In genomic region chr11:64218628-64219353, GRCh38 we compare ENCODE assay signal across 22 cellular contexts. TPM values are rescaled to one million over a fixed set of nuclear protein-coding genes. Genes with fewer than 3 reads are reported as not detected.
A peak's percentile ranks its signal among the peaks of the same experiment; 100 is the strongest.
DNase-seq lines count a peak whose midpoint lies in the region; ATAC-seq, FAIRE-seq and TF ChIP-seq lines count a peak whose summit lies in the region.
"Had no signal": no experiment of that assay in that cellular context is flagged by ENCODE, and none has a peak within 500 bp of the region (broad histone marks: within the 10 kb centered on the region; RNA-seq: fewer than 3 reads in every experiment).

No MANE protein-coding gene starts in this region.

- no peaks in the 10 kb centered on the region for H3K27me3 ChIP-seq in HepG2 (ENCODE audit: control insufficient read depth in 1 of 2, insufficient read depth in 2 of 2, low read length in 2 of 2)
- H3K27me3 ChIP-seq: testis had no signal

- no peak overlapping the region for H2AFZ ChIP-seq in HepG2 (ENCODE audit: low read length)

- H3K9me3 ChIP-seq in HepG2 (ENCODE audit: low read length), result no peaks in the 10 kb centered on the region
- H3K9me3 ChIP-seq: testis had no signal

- TF ChIP-seq RAD21 in HepG2 (CRISPR knock-in tag; IDR thresholded peaks at IDR 0.05), result no peak

- ATAC-seq in Right ventricle myocardium inferior (peak; percentile 4), left cardiac atrium (no peak), T-cell (replicated peaks in 1 of 4) (no peak), HepG2 (peak; percentile 78)
- no peak for ATAC-seq in stimulated activated memory B cell treated with anti-CD40 and anti-IgM and Interleukin-4, amounts not matched to agents 10 μg/mL and 1 μg/mL and 100 μg/mL, for 72 hours
- ATAC-seq: Panc1 had no signal

- CTCF ChIA-PET in T-cell (lab: Charles Lee), result no interaction called here
- CTCF ChIA-PET in HepG2 (lab: Yijun Ruan, JAX; ENCODE audit: low intra/inter-chr PET ratio, low total read pairs), result no interaction called here
- CTCF ChIA-PET in activated CD4-positive, alpha-beta memory T cell treated with anti-CD3 and anti-CD28 coated beads, Interleukin-2, amount 10 ng/mL, durations not matched to agents 7 days and 5 days (lab: Charles Lee), result no interaction called here

- WGBS in HepG2 (ENCODE audit: low lambda C conversion rate), result 27% methylated on average over 5 of the region's 11 CpGs

- TF ChIP-seq EP300 in HepG2 (IDR thresholded peaks at IDR 0.05; ENCODE audit: low read depth in 2 of 2, low read length in 2 of 2) (no peak), HepG2 (CRISPR knock-in tag; IDR thresholded peaks at IDR 0.05; ENCODE audit: borderline replicate concordance) (no peak)

- H3K9me3 Mint-ChIP-seq in T-cell, result no peaks in the 10 kb centered on the region
- H3K9me3 Mint-ChIP-seq in stimulated activated memory B cell treated with anti-CD40 and anti-IgM and Interleukin-4, amounts not matched to agents 10 μg/mL and 1 μg/mL and 100 μg/mL, for 72 hours, result no peaks in the 10 kb centered on the region
- no peaks in the 10 kb centered on the region for H3K9me3 Mint-ChIP-seq in activated CD4-positive, alpha-beta memory T cell treated with anti-CD3 and anti-CD28 coated beads, Interleukin-2, amount 10 ng/mL, durations not matched to agents 7 days and 5 days

- DNase-seq in Right ventricle myocardium inferior (ENCODE audit: missing footprints) (peak; percentile 15), left cardiac atrium (no peak), T-cell (no peak), HepG2 (ENCODE audit: low spot score) (no peak), germinal center (ENCODE audit: low spot score) (no peak), NCI-H1930 (lab: John Stamatoyannopoulos, UW) (no peak)
- no peak for DNase-seq in activated CD4-positive, alpha-beta memory T cell treated with anti-CD3 and anti-CD28 coated beads, Interleukin-2, amount 10 ng/mL, durations not matched to agents 7 days and 5 days
- DNase-seq: activated CD4-positive, alpha-beta T cell treated with anti-CD3 and anti-CD28 coated beads for 4 hours; activated T-cell treated with anti-CD3 and anti-CD28 coated beads, Interleukin-2, amount 50 U/mL, for 1 hour; hypothalamus; KBM-7; kidney glomerular epithelial cell; midbrain; NCI-H774; stimulated activated CD4-positive, alpha-beta T cell treated with anti-CD3 and anti-CD28 coated beads, Interleukin-2, amount 100 ng/mL, for 48 hours; testis had no signal

- H3K36me3 Mint-ChIP-seq in T-cell, result peaks cover 17% of the 10 kb centered on the region
- H3K36me3 Mint-ChIP-seq in stimulated activated memory B cell treated with anti-CD40 and anti-IgM and Interleukin-4, amounts not matched to agents 10 μg/mL and 1 μg/mL and 100 μg/mL, for 72 hours, result peaks cover 43% of the 10 kb centered on the region
- H3K36me3 Mint-ChIP-seq in activated CD4-positive, alpha-beta memory T cell treated with anti-CD3 and anti-CD28 coated beads, Interleukin-2, amount 10 ng/mL, durations not matched to agents 7 days and 5 days (ENCODE audit: low read depth), result peaks cover 37% of the 10 kb centered on the region

- no peaks in the 10 kb centered on the region for H3K79me2 ChIP-seq in HepG2 (ENCODE audit: insufficient read depth, low read length)

- H3K27ac Mint-ChIP-seq in T-cell, result peak overlapping the region; percentile 29 to 70
- H3K27ac Mint-ChIP-seq in stimulated activated memory B cell treated with anti-CD40 and anti-IgM and Interleukin-4, amounts not matched to agents 10 μg/mL and 1 μg/mL and 100 μg/mL, for 72 hours, result peak overlapping the region; percentile 23
- H3K27ac Mint-ChIP-seq in activated CD4-positive, alpha-beta memory T cell treated with anti-CD3 and anti-CD28 coated beads, Interleukin-2, amount 10 ng/mL, durations not matched to agents 7 days and 5 days, result no peak overlapping the region

- H3K4me2 ChIP-seq in HepG2 (ENCODE audit: low read depth, low read length), result peak overlapping the region; percentile 50; the same call in 1 of the 2 replicates

- intact Hi-C loops in Right ventricle myocardium inferior (cut with DNase I), result no loop called here
- intact Hi-C loops in left cardiac atrium (cut with DNase I), result no loop called here
- intact Hi-C loops in HepG2 (cut with micrococcal nuclease; ENCODE audit: unreplicated experiment), result no loop called here

- no peak; the same call in 1 of the 2 replicates for TF ChIP-seq CTCF in HepG2 (CRISPR knock-in tag; IDR thresholded peaks at IDR 0.05)

- no peaks in the 10 kb centered on the region for H4K20me1 ChIP-seq in HepG2 (ENCODE audit: insufficient read depth, low read length)

- no peak overlapping the region for H3K4me3 Mint-ChIP-seq in T-cell
- peak overlapping the region; percentile 16 for H3K4me3 Mint-ChIP-seq in stimulated activated memory B cell treated with anti-CD40 and anti-IgM and Interleukin-4, amounts not matched to agents 10 μg/mL and 1 μg/mL and 100 μg/mL, for 72 hours
- no peak overlapping the region for H3K4me3 Mint-ChIP-seq in activated CD4-positive, alpha-beta memory T cell treated with anti-CD3 and anti-CD28 coated beads, Interleukin-2, amount 10 ng/mL, durations not matched to agents 7 days and 5 days

- no peak overlapping the region for H3K4me3 ChIP-seq in HepG2 (replicated peaks in 1 of 3; ENCODE audit: insufficient read depth in 1 of 3, low read depth in 2 of 3, low read length in 3 of 3)
- H3K4me3 ChIP-seq: SK-N-MC, testis had no signal

- no peak overlapping the region for H3K27ac ChIP-seq in HepG2 (ENCODE audit: extremely low read length, insufficient read depth, low read length)
- H3K27ac ChIP-seq: HL-60, SK-N-MC, testis had no signal

- no peak overlapping the region for H3K9ac ChIP-seq in HepG2 (ENCODE audit: insufficient read depth, low read depth, low read length)

- POLR2A ChIA-PET in T-cell (lab: Charles Lee) (interaction anchor here (0.5 kb wide), 2 partner anchors 8 to 11 kb away, joined by 4 to 6 read pairs; no protein-coding TSS in a partner anchor), HepG2 (lab: Yijun Ruan, JAX) (interaction anchor here (0.8 to 1.3 kb wide), 2 partner anchors 8 to 33 kb away, joined by 3 read pairs; partner anchors contain the start of genes NUDT22 and STIP1)
- POLR2A ChIA-PET in activated CD4-positive, alpha-beta memory T cell treated with anti-CD3 and anti-CD28 coated beads, Interleukin-2, amount 10 ng/mL, durations not matched to agents 7 days and 5 days (lab: Charles Lee), result interaction anchor here (1.1 to 14.6 kb wide), 2 partner anchors 11 to 15 kb away, joined by 4 to 275 read pairs; partner anchors contain the start of gene FERMT3

- in situ Hi-C loops in HepG2 (cut with HindIII; ENCODE audit: extremely low pct_ligation_motif_present, low pct_unique_long_range_greater_than_20kb), result no loop called here

- TF ChIP-seq POLR2A in HepG2 (IDR thresholded peaks at IDR 0.05; ENCODE audit: insufficient read depth in 1 of 2, low read depth in 2 of 2, low read length in 2 of 2), result no peak

- no TSS peak for BruUV-seq in HepG2 (replicated peaks; lab: Mats Ljungman, UMichigan)

- no peak for FAIRE-seq in HepG2 (lab: Jason Lieb, UNC)
- FAIRE-seq: D721Med, endometrium had no signal

- no peaks in the 10 kb centered on the region for H3K27me3 Mint-ChIP-seq in T-cell
- no peaks in the 10 kb centered on the region for H3K27me3 Mint-ChIP-seq in stimulated activated memory B cell treated with anti-CD40 and anti-IgM and Interleukin-4, amounts not matched to agents 10 μg/mL and 1 μg/mL and 100 μg/mL, for 72 hours
- H3K27me3 Mint-ChIP-seq in activated CD4-positive, alpha-beta memory T cell treated with anti-CD3 and anti-CD28 coated beads, Interleukin-2, amount 10 ng/mL, durations not matched to agents 7 days and 5 days, result no peaks in the 10 kb centered on the region

- H3K4me1 Mint-ChIP-seq in T-cell, result peaks cover 0 to 9% (median 3%) of the 10 kb centered on the region in 3 donors
- H3K4me1 Mint-ChIP-seq in stimulated activated memory B cell treated with anti-CD40 and anti-IgM and Interleukin-4, amounts not matched to agents 10 μg/mL and 1 μg/mL and 100 μg/mL, for 72 hours, result peaks cover 21% of the 10 kb centered on the region
- H3K4me1 Mint-ChIP-seq in activated CD4-positive, alpha-beta memory T cell treated with anti-CD3 and anti-CD28 coated beads, Interleukin-2, amount 10 ng/mL, durations not matched to agents 7 days and 5 days, result peaks cover 6% of the 10 kb centered on the region

- H3K4me1 ChIP-seq in HepG2 (ENCODE audit: insufficient read depth, low read length), result peaks cover 32% of the 10 kb centered on the region

- H3K36me3 ChIP-seq in HepG2 (replicated peaks in 1 of 2; ENCODE audit: control insufficient read depth in 1 of 2, insufficient read depth in 2 of 2, low read length in 2 of 2), result no peaks in the 10 kb centered on the region

RNA-seq across cellular contexts. Expression of gene TRPT1, which starts 7.2 kb away (rescaled TPM):
- total RNA-seq in Right ventricle myocardium inferior (71.9 TPM), left cardiac atrium (10 to 100 TPM; 59.6 to 61.2 TPM), T-cell (10 to 100 TPM; 16.1 to 48.3 (median 40.2) TPM), HepG2 (2016; rRNA removed; fragmentation: Illumina TruSeq; extraction: Trizol) (21.0 and 24.8 TPM in 2 replicates)
- 51.8 and 67.6 TPM in 2 replicates for total RNA-seq in HepG2 (2016; cell fraction: cytosol; rRNA removed; fragmentation: Illumina TruSeq; extraction: Trizol; ENCODE audit: low read depth)
- 18.2 and 26.1 TPM in 2 replicates for total RNA-seq in HepG2 (2016; cell fraction: insoluble cytoplasmic fraction; rRNA removed; fragmentation: Illumina TruSeq; extraction: Trizol)
- 40.6 and 48.2 TPM in 2 replicates for total RNA-seq in HepG2 (2016; cell fraction: membrane; rRNA removed; fragmentation: Illumina TruSeq; extraction: Trizol)
- 17.4 and 18.2 TPM in 2 replicates for total RNA-seq in HepG2 (2016; cell fraction: nucleus; rRNA removed; fragmentation: Illumina TruSeq; extraction: Trizol)
- 40.7 and 45.1 TPM in 2 replicates for polyA plus RNA-seq in HepG2 (2011; rRNA removed)
- 33.6 and 56.7 TPM in 2 replicates for polyA plus RNA-seq in HepG2 (2011; cell fraction: cytosol; rRNA removed)
- polyA plus RNA-seq in HepG2 (2011; cell fraction: nucleus; rRNA removed), result 175 and 197 TPM in 2 replicates
- 24.3 TPM in 2 replicates for polyA plus RNA-seq in HepG2 (2012)
- 59.1 and 73.2 TPM in 2 replicates for polyA plus RNA-seq in HepG2 (2016; cell fraction: cytosol; fragmentation: Illumina TruSeq; extraction: Trizol; ENCODE audit: low read depth)
- polyA plus RNA-seq in HepG2 (2016; cell fraction: insoluble cytoplasmic fraction; fragmentation: Illumina TruSeq; extraction: Trizol; ENCODE audit: low read depth), result 18.0 and 24.7 TPM in 2 replicates
- polyA plus RNA-seq in HepG2 (2016; cell fraction: membrane; fragmentation: Illumina TruSeq; extraction: Trizol; ENCODE audit: low read depth), result 41.3 and 42.8 TPM in 2 replicates
- 39.3 and 44.3 TPM in 2 replicates for polyA plus RNA-seq in HepG2 (2016; cell fraction: nucleus; fragmentation: Illumina TruSeq; extraction: Trizol; ENCODE audit: insufficient read depth, low read depth)
- 34.0 and 59.0 TPM in 2 replicates for polyA minus RNA-seq in HepG2 (2011; rRNA and poly(A)+ RNA removed; ENCODE audit: low replicate concordance)
- 15.5 and 17.8 TPM in 2 replicates for polyA minus RNA-seq in HepG2 (2011; cell fraction: cytosol; rRNA and poly(A)+ RNA removed)
- polyA minus RNA-seq in HepG2 (2011; cell fraction: nucleus; rRNA and poly(A)+ RNA removed), result 14.8 and 16.0 TPM in 2 replicates
- 10 to 100 TPM; 34.7 to 35.3 TPM for total RNA-seq in activated CD4-positive, alpha-beta memory T cell treated with anti-CD3 and anti-CD28 coated beads, Interleukin-2, amount 10 ng/mL, durations not matched to agents 7 days and 5 days

RNA-seq across cellular contexts. Expression of gene NUDT22, which starts 7.3 kb away (rescaled TPM):
- total RNA-seq in Right ventricle myocardium inferior (66.4 TPM), left cardiac atrium (10 to 100 TPM; 58.8 to 82.0 TPM), T-cell (100 to 1,000 TPM in 1 of 5 donors, 10 to 100 TPM in 4; 49.7 to 108 (median 97.5) TPM), HepG2 (2016; rRNA removed; fragmentation: Illumina TruSeq; extraction: Trizol) (38.5 and 39.8 TPM in 2 replicates)
- 48.7 and 58.7 TPM in 2 replicates for total RNA-seq in HepG2 (2016; cell fraction: cytosol; rRNA removed; fragmentation: Illumina TruSeq; extraction: Trizol; ENCODE audit: low read depth)
- total RNA-seq in HepG2 (2016; cell fraction: insoluble cytoplasmic fraction; rRNA removed; fragmentation: Illumina TruSeq; extraction: Trizol), result 37.6 and 40.0 TPM in 2 replicates
- 48.0 and 62.5 TPM in 2 replicates for total RNA-seq in HepG2 (2016; cell fraction: membrane; rRNA removed; fragmentation: Illumina TruSeq; extraction: Trizol)
- total RNA-seq in HepG2 (2016; cell fraction: nucleus; rRNA removed; fragmentation: Illumina TruSeq; extraction: Trizol), result 18.9 and 27.6 TPM in 2 replicates
- 33.5 and 38.6 TPM in 2 replicates for polyA plus RNA-seq in HepG2 (2011; rRNA removed)
- 23.8 and 46.2 TPM in 2 replicates for polyA plus RNA-seq in HepG2 (2011; cell fraction: cytosol; rRNA removed)
- polyA plus RNA-seq in HepG2 (2011; cell fraction: nucleus; rRNA removed), result 106 and 113 TPM in 2 replicates
- 14.6 and 20.4 TPM in 2 replicates for polyA plus RNA-seq in HepG2 (2012)
- polyA plus RNA-seq in HepG2 (2016; cell fraction: cytosol; fragmentation: Illumina TruSeq; extraction: Trizol; ENCODE audit: low read depth), result 41.8 and 51.1 TPM in 2 replicates
- polyA plus RNA-seq in HepG2 (2016; cell fraction: insoluble cytoplasmic fraction; fragmentation: Illumina TruSeq; extraction: Trizol; ENCODE audit: low read depth), result 30.6 and 31.0 TPM in 2 replicates
- 38.0 and 47.3 TPM in 2 replicates for polyA plus RNA-seq in HepG2 (2016; cell fraction: membrane; fragmentation: Illumina TruSeq; extraction: Trizol; ENCODE audit: low read depth)
- 38.7 and 47.5 TPM in 2 replicates for polyA plus RNA-seq in HepG2 (2016; cell fraction: nucleus; fragmentation: Illumina TruSeq; extraction: Trizol; ENCODE audit: insufficient read depth, low read depth)
- 36.4 and 41.0 TPM in 2 replicates for polyA minus RNA-seq in HepG2 (2011; rRNA and poly(A)+ RNA removed; ENCODE audit: low replicate concordance)
- 15.6 and 16.6 TPM in 2 replicates for polyA minus RNA-seq in HepG2 (2011; cell fraction: cytosol; rRNA and poly(A)+ RNA removed)
- 25.8 and 28.7 TPM in 2 replicates for polyA minus RNA-seq in HepG2 (2011; cell fraction: nucleus; rRNA and poly(A)+ RNA removed)
- total RNA-seq in activated CD4-positive, alpha-beta memory T cell treated with anti-CD3 and anti-CD28 coated beads, Interleukin-2, amount 10 ng/mL, durations not matched to agents 7 days and 5 days, result 10 to 100 TPM; 84.8 to 90.6 TPM

RNA-seq across cellular contexts. Expression of gene DNAJC4, which starts 11.6 kb away (rescaled TPM):
- 53.5 TPM for total RNA-seq in Right ventricle myocardium inferior
- 10 to 100 TPM; 49.2 to 49.3 TPM for total RNA-seq in left cardiac atrium
- total RNA-seq in T-cell, result 10 to 100 TPM; 46.2 to 64.7 (median 51.4) TPM
- 7.1 and 10.3 TPM in 2 replicates for total RNA-seq in HepG2 (2016; rRNA removed; fragmentation: Illumina TruSeq; extraction: Trizol)
- 28.3 and 35.6 TPM in 2 replicates for total RNA-seq in HepG2 (2016; cell fraction: cytosol; rRNA removed; fragmentation: Illumina TruSeq; extraction: Trizol; ENCODE audit: low read depth)
- total RNA-seq in HepG2 (2016; cell fraction: insoluble cytoplasmic fraction; rRNA removed; fragmentation: Illumina TruSeq; extraction: Trizol), result 6.3 and 10.4 TPM in 2 replicates
- 28.1 and 29.9 TPM in 2 replicates for total RNA-seq in HepG2 (2016; cell fraction: membrane; rRNA removed; fragmentation: Illumina TruSeq; extraction: Trizol)
- total RNA-seq in HepG2 (2016; cell fraction: nucleus; rRNA removed; fragmentation: Illumina TruSeq; extraction: Trizol), result 5.2 and 8.8 TPM in 2 replicates
- 60.8 and 70.9 TPM in 2 replicates for polyA plus RNA-seq in HepG2 (2011; rRNA removed)
- polyA plus RNA-seq in HepG2 (2011; cell fraction: cytosol; rRNA removed), result 33.5 and 51.1 TPM in 2 replicates
- 73.5 and 95.2 TPM in 2 replicates for polyA plus RNA-seq in HepG2 (2011; cell fraction: nucleus; rRNA removed)
- polyA plus RNA-seq in HepG2 (2012), result 39.4 and 41.6 TPM in 2 replicates
- 106 and 114 TPM in 2 replicates for polyA plus RNA-seq in HepG2 (2016; cell fraction: cytosol; fragmentation: Illumina TruSeq; extraction: Trizol; ENCODE audit: low read depth)
- 22.4 and 29.3 TPM in 2 replicates for polyA plus RNA-seq in HepG2 (2016; cell fraction: insoluble cytoplasmic fraction; fragmentation: Illumina TruSeq; extraction: Trizol; ENCODE audit: low read depth)
- 95.1 and 103 TPM in 2 replicates for polyA plus RNA-seq in HepG2 (2016; cell fraction: membrane; fragmentation: Illumina TruSeq; extraction: Trizol; ENCODE audit: low read depth)
- 38.2 and 42.5 TPM in 2 replicates for polyA plus RNA-seq in HepG2 (2016; cell fraction: nucleus; fragmentation: Illumina TruSeq; extraction: Trizol; ENCODE audit: insufficient read depth, low read depth)
- 22.4 and 24.1 TPM in 2 replicates for polyA minus RNA-seq in HepG2 (2011; rRNA and poly(A)+ RNA removed; ENCODE audit: low replicate concordance)
- polyA minus RNA-seq in HepG2 (2011; cell fraction: cytosol; rRNA and poly(A)+ RNA removed), result 10.7 and 10.8 TPM in 2 replicates
- 6.1 and 7.1 TPM in 2 replicates for polyA minus RNA-seq in HepG2 (2011; cell fraction: nucleus; rRNA and poly(A)+ RNA removed)
- 10 to 100 TPM; 40.8 to 42.0 TPM for total RNA-seq in activated CD4-positive, alpha-beta memory T cell treated with anti-CD3 and anti-CD28 coated beads, Interleukin-2, amount 10 ng/mL, durations not matched to agents 7 days and 5 days

RNA-seq across cellular contexts. Expression of gene FERMT3, which starts 12.3 kb away (rescaled TPM):
- total RNA-seq in Right ventricle myocardium inferior, result 9.6 TPM
- total RNA-seq in left cardiac atrium, result 10 to 100 TPM; 23.8 to 25.8 TPM
- 100 to 1,000 TPM; 115 to 184 (median 161) TPM for total RNA-seq in T-cell
- not detected in 2 replicates for total RNA-seq in HepG2 (2016; rRNA removed; fragmentation: Illumina TruSeq; extraction: Trizol)
- not detected in 2 replicates for total RNA-seq in HepG2 (2016; cell fraction: cytosol; rRNA removed; fragmentation: Illumina TruSeq; extraction: Trizol; ENCODE audit: low read depth)
- total RNA-seq in HepG2 (2016; cell fraction: insoluble cytoplasmic fraction; rRNA removed; fragmentation: Illumina TruSeq; extraction: Trizol), result 0.30 TPM in 1 of 2 replicates, not detected in the other
- 0.22 TPM in 1 of 2 replicates, not detected in the other for total RNA-seq in HepG2 (2016; cell fraction: membrane; rRNA removed; fragmentation: Illumina TruSeq; extraction: Trizol)
- not detected in 2 replicates for total RNA-seq in HepG2 (2016; cell fraction: nucleus; rRNA removed; fragmentation: Illumina TruSeq; extraction: Trizol)
- 0.16 and 0.29 TPM in 2 replicates for polyA plus RNA-seq in HepG2 (2011; rRNA removed)
- polyA plus RNA-seq in HepG2 (2011; cell fraction: cytosol; rRNA removed), result 0.11 and 0.15 TPM in 2 replicates
- 2.4 and 3.6 TPM in 2 replicates for polyA plus RNA-seq in HepG2 (2011; cell fraction: nucleus; rRNA removed)
- polyA plus RNA-seq in HepG2 (2012), result 0.40 and 0.93 TPM in 2 replicates
- polyA plus RNA-seq in HepG2 (2016; cell fraction: cytosol; fragmentation: Illumina TruSeq; extraction: Trizol; ENCODE audit: low read depth), result not detected in 2 replicates
- not detected in 2 replicates for polyA plus RNA-seq in HepG2 (2016; cell fraction: insoluble cytoplasmic fraction; fragmentation: Illumina TruSeq; extraction: Trizol; ENCODE audit: low read depth)
- 0.08 TPM in 1 of 2 replicates, not detected in the other for polyA plus RNA-seq in HepG2 (2016; cell fraction: membrane; fragmentation: Illumina TruSeq; extraction: Trizol; ENCODE audit: low read depth)
- polyA plus RNA-seq in HepG2 (2016; cell fraction: nucleus; fragmentation: Illumina TruSeq; extraction: Trizol; ENCODE audit: insufficient read depth, low read depth), result 0.75 TPM in 1 of 2 replicates, not detected in the other
- polyA minus RNA-seq in HepG2 (2011; rRNA and poly(A)+ RNA removed; ENCODE audit: low replicate concordance), result 0.76 and 0.91 TPM in 2 replicates
- not detected in 2 replicates for polyA minus RNA-seq in HepG2 (2011; cell fraction: cytosol; rRNA and poly(A)+ RNA removed)
- polyA minus RNA-seq in HepG2 (2011; cell fraction: nucleus; rRNA and poly(A)+ RNA removed), result 0.12 and 1.3 TPM in 2 replicates
- 100 to 1,000 TPM; 195 to 199 TPM for total RNA-seq in activated CD4-positive, alpha-beta memory T cell treated with anti-CD3 and anti-CD28 coated beads, Interleukin-2, amount 10 ng/mL, durations not matched to agents 7 days and 5 days

RNA-seq across cellular contexts. Expression of gene VEGFB, which starts 15.6 kb away (rescaled TPM):
- total RNA-seq in Right ventricle myocardium inferior (272 TPM), left cardiac atrium (100 to 1,000 TPM; 276 to 310 TPM), T-cell (10 to 100 TPM; 47.9 to 80.7 (median 76.0) TPM), HepG2 (2016; rRNA removed; fragmentation: Illumina TruSeq; extraction: Trizol) (10.1 and 11.3 TPM in 2 replicates)
- 33.3 and 36.0 TPM in 2 replicates for total RNA-seq in HepG2 (2016; cell fraction: cytosol; rRNA removed; fragmentation: Illumina TruSeq; extraction: Trizol; ENCODE audit: low read depth)
- 7.7 and 10.8 TPM in 2 replicates for total RNA-seq in HepG2 (2016; cell fraction: insoluble cytoplasmic fraction; rRNA removed; fragmentation: Illumina TruSeq; extraction: Trizol)
- total RNA-seq in HepG2 (2016; cell fraction: membrane; rRNA removed; fragmentation: Illumina TruSeq; extraction: Trizol), result 38.1 and 42.4 TPM in 2 replicates
- total RNA-seq in HepG2 (2016; cell fraction: nucleus; rRNA removed; fragmentation: Illumina TruSeq; extraction: Trizol), result 6.0 and 7.4 TPM in 2 replicates
- 9.0 and 10.8 TPM in 2 replicates for polyA plus RNA-seq in HepG2 (2011; rRNA removed)
- polyA plus RNA-seq in HepG2 (2011; cell fraction: cytosol; rRNA removed), result 6.4 and 7.2 TPM in 2 replicates
- 14.7 and 17.2 TPM in 2 replicates for polyA plus RNA-seq in HepG2 (2011; cell fraction: nucleus; rRNA removed)
- polyA plus RNA-seq in HepG2 (2012), result 40.4 and 54.0 TPM in 2 replicates
- 75.5 and 81.3 TPM in 2 replicates for polyA plus RNA-seq in HepG2 (2016; cell fraction: cytosol; fragmentation: Illumina TruSeq; extraction: Trizol; ENCODE audit: low read depth)
- 19.0 and 24.4 TPM in 2 replicates for polyA plus RNA-seq in HepG2 (2016; cell fraction: insoluble cytoplasmic fraction; fragmentation: Illumina TruSeq; extraction: Trizol; ENCODE audit: low read depth)
- 73.2 and 75.8 TPM in 2 replicates for polyA plus RNA-seq in HepG2 (2016; cell fraction: membrane; fragmentation: Illumina TruSeq; extraction: Trizol; ENCODE audit: low read depth)
- 29.2 and 36.6 TPM in 2 replicates for polyA plus RNA-seq in HepG2 (2016; cell fraction: nucleus; fragmentation: Illumina TruSeq; extraction: Trizol; ENCODE audit: insufficient read depth, low read depth)
- 8.3 and 8.6 TPM in 2 replicates for polyA minus RNA-seq in HepG2 (2011; rRNA and poly(A)+ RNA removed; ENCODE audit: low replicate concordance)
- 9.6 and 10.8 TPM in 2 replicates for polyA minus RNA-seq in HepG2 (2011; cell fraction: cytosol; rRNA and poly(A)+ RNA removed)
- polyA minus RNA-seq in HepG2 (2011; cell fraction: nucleus; rRNA and poly(A)+ RNA removed), result 2.8 and 3.7 TPM in 2 replicates
- total RNA-seq in activated CD4-positive, alpha-beta memory T cell treated with anti-CD3 and anti-CD28 coated beads, Interleukin-2, amount 10 ng/mL, durations not matched to agents 7 days and 5 days, result 10 to 100 TPM; 49.1 to 58.5 TPM

Comparison
In these comparisons a context has a peak if more than half of its experiments do, and no peak if none do; other contexts are left out.
1. ATAC-seq: peak in Right ventricle myocardium inferior (single experiment) and HepG2 (single experiment); none in left cardiac atrium (0 of 2), T-cell (0 of 4) and stimulated activated memory B cell treated with anti-CD40 and anti-IgM and Interleukin-4, amounts not matched to agents 10 μg/mL and 1 μg/mL and 100 μg/mL, for 72 hours (single experiment).